8 cellular contexts compared by ENCODE assay signal in genomic region chr16:85556456-85557082, GRCh38. TPM values are rescaled to one million over a fixed set of nuclear protein-coding genes. Genes with fewer than 3 reads are reported as not detected.
A peak's percentile ranks its signal among the peaks of the same experiment; 100 is the strongest.
DNase-seq lines count a peak whose midpoint lies in the region; ATAC-seq, FAIRE-seq and TF ChIP-seq lines count a peak whose summit lies in the region.

No MANE protein-coding gene starts in this region.

- H3K9me3 ChIP-seq in muscle layer of colon (ENCODE audit: low read length) (no peaks in the 10 kb centered on the region), tibial nerve (no peaks in the 10 kb centered on the region)

- H3K36me3 ChIP-seq in muscle layer of colon (ENCODE audit: insufficient read depth, low read length) (no peaks in the 10 kb centered on the region), tibial nerve (no peaks in the 10 kb centered on the region)

- peak overlapping the region; percentile 54 for H3K9ac ChIP-seq in muscle layer of colon (ENCODE audit: low read length)

- peak overlapping the region; percentile 94 to 95 for H3K27ac Mint-ChIP-seq in effector memory CD8-positive, alpha-beta T cell

- TF ChIP-seq EP300 in tibial nerve (IDR thresholded peaks at IDR 0.05) = no peak

- peak overlapping the region; percentile 76 to 96 for H3K4me3 ChIP-seq in muscle layer of colon (ENCODE audit: low read depth in 1 of 2, low read length in 2 of 2)
- peak overlapping the region; percentile 49 to 92 (median 78) for H3K4me3 ChIP-seq in tibial nerve

- no peak for FAIRE-seq in D721Med (lab: Jason Lieb, UNC)

- TF ChIP-seq CTCF in tibial nerve (IDR thresholded peaks at IDR 0.05) (no peak), D721Med (IDR thresholded peaks at IDR 0.05; ENCODE audit: insufficient read depth, missing control alignments) (no peak)

- DNase-seq in NCI-H2196 (lab: John Stamatoyannopoulos, UW; ENCODE audit: unreplicated experiment) = peak; percentile 5
- DNase-seq in NCI-H2196 treated with DMSO at 0.1 percent for 48 hours (lab: John Stamatoyannopoulos, UW; ENCODE audit: unreplicated experiment) = no peak
- DNase-seq in NAMALWA (ENCODE audit: low spot score) = peak; percentile 79
- peak; percentile 21 to 62 for DNase-seq in activated CD4-positive, alpha-beta T cell treated with anti-CD3 and anti-CD28 coated beads, Interleukin-2, amount 50 U/mL, for 24 hours (ENCODE audit: low read depth in 1 of 2, low spot score in 1 of 2)
- DNase-seq in effector memory CD8-positive, alpha-beta T cell = peak in 2 of 3 experiments; percentile 25 to 46
- no peak for DNase-seq in tibial nerve (ENCODE audit: low spot score in 2 of 2)
- DNase-seq in D721Med (ENCODE audit: insufficient read length, low spot score) = no peak

- H3K27me3 Mint-ChIP-seq in effector memory CD8-positive, alpha-beta T cell = no peaks in the 10 kb centered on the region

- H3K27ac ChIP-seq in muscle layer of colon (ENCODE audit: low read depth, low read length) (peak overlapping the region; percentile 90), tibial nerve (peak overlapping the region; percentile 7 to 91 (median 88))

- H3K9me3 Mint-ChIP-seq in effector memory CD8-positive, alpha-beta T cell = no peaks in the 10 kb centered on the region

- peak; percentile 11 for ATAC-seq in effector memory CD8-positive, alpha-beta T cell (replicated peaks)

- H3K4me3 Mint-ChIP-seq in effector memory CD8-positive, alpha-beta T cell = peak overlapping the region; percentile 90 to 95

- peaks cover 47 to 63% of the 10 kb centered on the region in 2 donors for H3K4me1 Mint-ChIP-seq in effector memory CD8-positive, alpha-beta T cell (ENCODE audit: low read depth in 2 of 2)

- no peaks in the 10 kb centered on the region for H3K27me3 ChIP-seq in muscle layer of colon (ENCODE audit: control insufficient read depth in 1 of 2, insufficient read depth in 2 of 2, low read length in 2 of 2)
- H3K27me3 ChIP-seq in tibial nerve = no peaks in the 10 kb centered on the region

- H3K36me3 Mint-ChIP-seq in effector memory CD8-positive, alpha-beta T cell (ENCODE audit: insufficient read depth) = peaks cover 70% of the 10 kb centered on the region

- 1 to 2% methylated on average over 19 to 49 of the region's 65 CpGs for WGBS in tibial nerve, 2 donors

- peaks cover 39% of the 10 kb centered on the region for H3K4me1 ChIP-seq in muscle layer of colon (ENCODE audit: insufficient read depth, low read length)
- peaks cover 0 to 71% (median 18%) of the 10 kb centered on the region in 4 donors for H3K4me1 ChIP-seq in tibial nerve

- no peak for TF ChIP-seq POLR2A in tibial nerve (IDR thresholded peaks at IDR 0.05)

RNA-seq across cellular contexts. Expression of gene GSE1, which starts 56.6 kb away (rescaled TPM):
- total RNA-seq in tibial nerve = 100 to 1,000 TPM in 1 of 4 donors, 10 to 100 TPM in 3; 65.1 to 147 (median 83.5) TPM

Comparison
In these comparisons a context has a peak if more than half of its experiments do, and no peak if none do; other contexts are left out.
1. DNase-seq: peak in NCI-H2196 (single experiment), NAMALWA (single experiment), activated CD4-positive, alpha-beta T cell treated with anti-CD3 and anti-CD28 coated beads, Interleukin-2, amount 50 U/mL, for 24 hours (2 of 2) and effector memory CD8-positive, alpha-beta T cell (2 of 3); none in NCI-H2196 treated with DMSO at 0.1 percent for 48 hours (single experiment), tibial nerve (0 of 2) and D721Med (single experiment).